Comparison of ENCODE assay signal across 20 cellular contexts in the genomic region with DNA sequence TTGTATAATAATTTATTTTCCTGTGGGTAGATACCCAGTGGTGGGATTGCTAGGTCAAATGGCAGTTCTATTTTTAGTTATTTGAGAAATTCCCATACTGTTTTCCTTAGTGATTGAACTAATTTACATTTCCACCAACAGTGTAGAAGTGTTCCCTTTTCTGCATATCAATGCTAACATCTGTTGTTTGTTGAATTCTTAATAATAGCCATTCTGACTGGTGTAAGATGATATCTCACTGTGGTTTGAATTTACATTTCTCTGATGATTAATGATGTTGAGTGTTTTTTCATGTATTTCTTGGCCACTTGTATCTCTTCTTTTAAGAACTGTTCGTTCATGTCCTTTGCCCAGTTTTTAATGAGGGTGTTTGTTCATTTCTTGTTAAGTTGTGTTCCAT.
DNase-seq lines count a peak whose midpoint lies in the region; ATAC-seq and TF ChIP-seq lines count a peak whose summit lies in the region.
"Had no signal": no experiment of that assay in that cellular context is flagged by ENCODE, and none has a peak within 500 bp of the region (broad histone marks: within the 10 kb centered on the region; RNA-seq: fewer than 3 reads in every experiment).

No MANE protein-coding gene starts in this region.

- no peaks in the 10 kb centered on the region for H3K23me2 ChIP-seq in H9 (ENCODE audit: insufficient read length, low read depth, low read length, poor library complexity, severe bottlenecking)

- no peaks in the 10 kb centered on the region for H4K20me1 ChIP-seq in H9 (ENCODE audit: control insufficient read depth, insufficient read depth, insufficient read length)
- H4K20me1 ChIP-seq: BLaER1 had no signal

- no peaks in the 10 kb centered on the region for H3K4me1 ChIP-seq in H9 (ENCODE audit: insufficient read depth, low read length)
- H3K4me1 ChIP-seq: BLaER1, SJCRH30 had no signal

- H3K79me1 ChIP-seq in H9 (ENCODE audit: insufficient read depth, low read depth, low read length, poor library complexity, severe bottlenecking) = no peaks in the 10 kb centered on the region

- H3K27me3 ChIP-seq in H9 (ENCODE audit: insufficient read depth, low read length) = no peaks in the 10 kb centered on the region
- H3K27me3 ChIP-seq: BLaER1, SJCRH30 had no signal

- H3K9me3 ChIP-seq in H9 (ENCODE audit: control insufficient read depth, low read depth, low read length) = no peaks in the 10 kb centered on the region
- H3K9me3 ChIP-seq: BLaER1, SJCRH30 had no signal

- DNase-seq in H9 (no peak), NCI-H446 (lab: John Stamatoyannopoulos, UW) (peak; percentile 9 to 39), WTC11 (ENCODE audit: low spot score) (no peak), GM19240 (ENCODE audit: insufficient read length, low spot score) (no peak), germinal center (ENCODE audit: low spot score) (no peak)
- DNase-seq: ACHN; CD4-positive, alpha-beta T cell; COR-L47; IMR-90; MV-4-11; NCI-H1417; NCI-H1694 treated with DMSO at 0.1 percent for 48 hours; NCI-H2081 treated with DMSO at 0.1 percent for 48 hours; NCI-H510A; T-helper 1 cell had no signal

- H2AFZ ChIP-seq in H9 (ENCODE audit: low read length) = no peak overlapping the region

- TF ChIP-seq CTCF in H9 (conservative IDR thresholded peaks at IDR 0.05) = no peak
- no peak for TF ChIP-seq CTCF in WTC11 (IDR thresholded peaks at IDR 0.05)
- no peak for TF ChIP-seq CTCF in nephron (IDR thresholded peaks at IDR 0.05; ENCODE audit: unreplicated experiment in 3 of 3)

- H2BK120ac ChIP-seq in H9 (ENCODE audit: low read depth, low read length, poor library complexity, severe bottlenecking) = no peak overlapping the region

- no peak overlapping the region for H3K9ac ChIP-seq in H9 (ENCODE audit: extremely low read depth, insufficient read length, low read length)
- H3K9ac ChIP-seq: BLaER1, KMS-11 had no signal

- H3K56ac ChIP-seq in H9 (ENCODE audit: insufficient read length, low read depth, low read length) = no peak overlapping the region

- H3K79me2 ChIP-seq in H9 (ENCODE audit: insufficient read depth, low read length) = no peaks in the 10 kb centered on the region

- no peak overlapping the region for H3K4me3 Mint-ChIP-seq in H9
- H3K4me3 Mint-ChIP-seq in WTC11 = peak overlapping the region; percentile 4; the same call in 1 of the 2 replicates
- H3K4me3 Mint-ChIP-seq in nephron = peak overlapping the region in 1 of 3 experiments; percentile 13
- H3K4me3 Mint-ChIP-seq: CD4-positive, alpha-beta T cell had no signal

- POLR2A ChIA-PET in WTC11 (lab: Charles Lee) = no interaction called here

- no peaks in the 10 kb centered on the region for H3K27me3 Mint-ChIP-seq in H9 (ENCODE audit: low read depth)
- H3K27me3 Mint-ChIP-seq in WTC11 (ENCODE audit: low read depth) = peaks cover 6% of the 10 kb centered on the region
- H3K27me3 Mint-ChIP-seq in nephron (ENCODE audit: low read depth) = no peaks in the 10 kb centered on the region
- H3K27me3 Mint-ChIP-seq: CD4-positive, alpha-beta T cell had no signal

- H3K4me1 Mint-ChIP-seq in H9 (peaks cover 6 to 13% of the 10 kb centered on the region in 2 experiments), WTC11 (peaks cover 18% of the 10 kb centered on the region), nephron (peaks cover 15% of the 10 kb centered on the region)

- no peak overlapping the region for H2BK20ac ChIP-seq in H9 (ENCODE audit: low read depth, low read length, poor library complexity, severe bottlenecking)

- H3K4me2 ChIP-seq in H9 (ENCODE audit: insufficient read depth, insufficient read length, low read length) = no peak overlapping the region
- H3K4me2 ChIP-seq: BLaER1, KMS-11 had no signal

- no CpG with 5 or more reads among the region's 1 CpG for WGBS in H9 (ENCODE audit: extremely low coverage, insufficient read length, low lambda C conversion rate)

- no peak overlapping the region for H3K14ac ChIP-seq in H9 (ENCODE audit: insufficient read depth, low read length)

- H3K18ac ChIP-seq in H9 (ENCODE audit: insufficient read length, low read depth, low read length) = no peak overlapping the region

- H2BK12ac ChIP-seq in H9 (ENCODE audit: insufficient read length, low read depth, low read length) = no peak overlapping the region

- H4K8ac ChIP-seq in H9 (replicated peaks; ENCODE audit: insufficient read length, low read depth, low read length) = no peak overlapping the region

- CTCF ChIA-PET in WTC11 (lab: Charles Lee) = no interaction called here

- H3K4ac ChIP-seq in H9 (ENCODE audit: low read depth, low read length) = no peak overlapping the region

- no peak overlapping the region for H4K91ac ChIP-seq in H9 (ENCODE audit: insufficient read length, low read depth, low read length)

- no peak overlapping the region for H2AK5ac ChIP-seq in H9 (ENCODE audit: insufficient read length, low read length)

- H3K27ac Mint-ChIP-seq in H9 = peak overlapping the region; percentile 3 to 94 (median 17); a peak in 4 of 7 replicates
- peak overlapping the region; percentile 4 for H3K27ac Mint-ChIP-seq in WTC11
- peak overlapping the region; percentile 51 to 93 (median 79) for H3K27ac Mint-ChIP-seq in nephron
- H3K27ac Mint-ChIP-seq: CD4-positive, alpha-beta T cell had no signal

- H4K5ac ChIP-seq in H9 (ENCODE audit: insufficient read length, low read depth, low read length) = no peak overlapping the region

- peak; percentile 39; the same call in 1 of the 2 replicates for ATAC-seq in WTC11
- no peak for ATAC-seq in HG03175 (IDR thresholded peaks at IDR 0.05; ENCODE audit: unreplicated experiment)

- H3K9me3 Mint-ChIP-seq in H9 = peaks cover 0 to 6% of the 10 kb centered on the region in 2 experiments; a peak in 2 of 5 replicates
- H3K9me3 Mint-ChIP-seq in WTC11 = peaks cover 12% of the 10 kb centered on the region
- H3K9me3 Mint-ChIP-seq in nephron = peaks cover 2% of the 10 kb centered on the region

- H2BK15ac ChIP-seq in H9 (ENCODE audit: low read depth, low read length) = no peak overlapping the region

- no peak overlapping the region for H2BK5ac ChIP-seq in H9 (ENCODE audit: insufficient read length, low read length)

- H3K27ac ChIP-seq in H9 (ENCODE audit: insufficient read length, low read depth, low read length) = no peak overlapping the region
- H3K27ac ChIP-seq: BLaER1, KMS-11, SJCRH30 had no signal

- H3T11ph ChIP-seq in H9 (ENCODE audit: low read length) = no peak overlapping the region

- H3K36me3 Mint-ChIP-seq in H9 (ENCODE audit: insufficient read depth in 1 of 3, low read depth in 3 of 3) (peaks cover 0 to 4% (median 2%) of the 10 kb centered on the region in 3 experiments; a peak in 4 of 7 replicates), WTC11 (no peaks in the 10 kb centered on the region), nephron (ENCODE audit: low read depth) (no peaks in the 10 kb centered on the region)

- H3K23ac ChIP-seq in H9 (ENCODE audit: insufficient read length, low read depth, low read length) = no peak overlapping the region

TF ChIP-seq in WTC11, 78 proteins besides CTCF, POLR2A, EP300 and RAD21:
- no peak for TF ChIP-seq OVOL2 (CRISPR knock-in tag; IDR thresholded peaks at IDR 0.05; ENCODE audit: borderline replicate concordance)

Comparison
In these comparisons a context has a peak if more than half of its experiments do, and no peak if none do; other contexts are left out.
1. DNase-seq: peak in NCI-H446 (2 of 2); none in H9 (single experiment), WTC11 (single experiment), GM19240 (single experiment) and germinal center (single experiment).
2. H3K27ac Mint-ChIP-seq: peak in every context shown above with its lines; median percentile 79 in nephron; 17 in H9; 4 in WTC11.